In genomic region chr18:60188943-60189342, GRCh38 we compare ENCODE assay signal across 14 cellular contexts.
DNase-seq lines count a peak whose midpoint lies in the region; ATAC-seq and TF ChIP-seq lines count a peak whose summit lies in the region.
"Had no signal": no experiment of that assay in that cellular context is flagged by ENCODE, and none has a peak within 500 bp of the region (broad histone marks: within the 10 kb centered on the region; RNA-seq: fewer than 3 reads in every experiment).

No MANE protein-coding gene starts in this region.

- H3K4me1 Mint-ChIP-seq in GM23338 (peaks cover 22% of the 10 kb centered on the region), nephron (peaks cover 26% of the 10 kb centered on the region)
- H3K4me1 Mint-ChIP-seq: CD14-positive monocyte had no signal

- H3F3A ChIP-seq in GM23338 (replicated peaks; ENCODE audit: low read depth) (no peaks in the 10 kb centered on the region), OCI-LY1 (ENCODE audit: insufficient read depth, low read length) (no peaks in the 10 kb centered on the region)

- H3K27me3 Mint-ChIP-seq in GM23338 (ENCODE audit: insufficient read depth, low read depth, poor library complexity), result no peaks in the 10 kb centered on the region
- H3K27me3 Mint-ChIP-seq in nephron (ENCODE audit: low read depth), result no peaks in the 10 kb centered on the region

- ATAC-seq in GM23338 (no peak), GM18502 (IDR thresholded peaks at IDR 0.05; ENCODE audit: poor library complexity, unreplicated experiment) (no peak)
- ATAC-seq: CD8-positive, alpha-beta T cell; HCT116; HepG2 had no signal

- H3K36me3 ChIP-seq in GM23338 (ENCODE audit: insufficient read depth), result no peaks in the 10 kb centered on the region
- H3K36me3 ChIP-seq in OCI-LY1 (ENCODE audit: insufficient read depth, low read length), result no peaks in the 10 kb centered on the region

- H3K4me2 ChIP-seq in GM23338 (no peak overlapping the region), OCI-LY1 (ENCODE audit: low read length) (peak overlapping the region; percentile 40)

- H3K27ac ChIP-seq in GM23338 (ENCODE audit: low read depth) (no peak overlapping the region), OCI-LY1 (ENCODE audit: low read depth, low read length, poor library complexity, severe bottlenecking) (peak overlapping the region; percentile 2)

- H3K27me3 ChIP-seq in GM23338 (ENCODE audit: insufficient read depth) (no peaks in the 10 kb centered on the region), OCI-LY1 (ENCODE audit: insufficient read depth, low read length) (no peaks in the 10 kb centered on the region)

- no peak overlapping the region for H3K4me3 ChIP-seq in AG10803 (ENCODE audit: low read length)
- no peak overlapping the region for H3K4me3 ChIP-seq in GM23338
- H3K4me3 ChIP-seq in OCI-LY1 (ENCODE audit: low read depth, low read length, poor library complexity, severe bottlenecking), result peak overlapping the region; percentile 25

- H3K36me3 Mint-ChIP-seq in GM23338 (ENCODE audit: low read depth), result 0 out of 3 replicates have a peak, but pooled peaks cover 3% of the 10 kb centered on the region
- no peaks in the 10 kb centered on the region for H3K36me3 Mint-ChIP-seq in nephron (ENCODE audit: low read depth)
- H3K36me3 Mint-ChIP-seq: CD14-positive monocyte; CD8-positive, alpha-beta T cell had no signal

- H4K20me1 ChIP-seq in GM23338 (replicated peaks; ENCODE audit: insufficient read depth), result no peaks in the 10 kb centered on the region
- no peaks in the 10 kb centered on the region for H4K20me1 ChIP-seq in OCI-LY1 (ENCODE audit: insufficient read depth, low read length)

- H3K9me3 Mint-ChIP-seq in GM23338 (peaks cover 8% of the 10 kb centered on the region; the same call in 1 of the 3 replicates), nephron (no peaks in the 10 kb centered on the region)

- H3K4me3 Mint-ChIP-seq in GM23338 (no peak overlapping the region), nephron (no peak overlapping the region)
- H3K4me3 Mint-ChIP-seq: CD14-positive monocyte; CD8-positive, alpha-beta T cell had no signal

- H3K4me1 ChIP-seq in GM23338 (ENCODE audit: insufficient read depth) (peaks cover 13% of the 10 kb centered on the region), OCI-LY1 (ENCODE audit: insufficient read depth, low read length, severe bottlenecking) (peaks cover 37% of the 10 kb centered on the region)

- H3K9me2 ChIP-seq in GM23338 (ENCODE audit: insufficient read depth) (no peaks in the 10 kb centered on the region), OCI-LY1 (ENCODE audit: low read depth, low read length) (no peaks in the 10 kb centered on the region)

- DNase-seq in AG10803 (ENCODE audit: low read depth) (peak; percentile 23), GM23338 (ENCODE audit: low spot score) (no peak), H4 (ENCODE audit: low spot score) (no peak)
- DNase-seq in stimulated activated CD4-positive, alpha-beta T cell treated with anti-CD3 and anti-CD28 coated beads, Interleukin-1b, Interleukin-23, amount 100 ng/mL, for 48 hours, result no peak
- DNase-seq: CD8-positive, alpha-beta T cell; COR-L47; DND-41; GDM1 had no signal

- TF ChIP-seq CTCF in AG10803 (conservative IDR thresholded peaks at IDR 0.05; ENCODE audit: low read length), result no peak
- TF ChIP-seq CTCF in GM23338 (conservative IDR thresholded peaks at IDR 0.05; ENCODE audit: low read depth in 2 of 2), result no peak
- TF ChIP-seq CTCF in OCI-LY1 (IDR thresholded peaks at IDR 0.05; ENCODE audit: low read length), result no peak
- no peak for TF ChIP-seq CTCF in nephron (IDR thresholded peaks at IDR 0.05; ENCODE audit: unreplicated experiment in 3 of 3)

- H3K79me2 ChIP-seq in GM23338 (replicated peaks; ENCODE audit: insufficient read depth), result no peaks in the 10 kb centered on the region
- H3K79me2 ChIP-seq in OCI-LY1 (ENCODE audit: insufficient read depth, low read length), result no peaks in the 10 kb centered on the region

- H3K9ac ChIP-seq in OCI-LY1 (ENCODE audit: low read length), result peak overlapping the region; percentile 2; the same call in 1 of the 2 replicates

- no peaks in the 10 kb centered on the region for H3K9me3 ChIP-seq in OCI-LY1 (ENCODE audit: low read length)

- H2AFZ ChIP-seq in GM23338 (0 out of 2 replicates have a peak overlapping the region, but pooled peaks have one; percentile 33), OCI-LY1 (ENCODE audit: low read length) (peak overlapping the region; percentile 75; the same call in 1 of the 2 replicates)

- peak overlapping the region; percentile 49; the same call in 1 of the 2 replicates for H3K27ac Mint-ChIP-seq in GM23338
- peak overlapping the region in 2 of 3 experiments; percentile 22 to 78 for H3K27ac Mint-ChIP-seq in nephron
- H3K27ac Mint-ChIP-seq: CD14-positive monocyte; CD8-positive, alpha-beta T cell had no signal

TF ChIP-seq in GM23338, 12 proteins besides CTCF, POLR2A, EP300 and RAD21 (continues in another document):
- TF ChIP-seq NANOG (IDR thresholded peaks at IDR 0.05; ENCODE audit: borderline replicate concordance), result no peak
- no peak for TF ChIP-seq ZNF331 (CRISPR knock-in tag; IDR thresholded peaks at IDR 0.05; ENCODE audit: low read depth)
- no peak for TF ChIP-seq ETS1 (IDR thresholded peaks at IDR 0.05)
- no peak for TF ChIP-seq ZNF114 (CRISPR knock-in tag; IDR thresholded peaks at IDR 0.05)
- TF ChIP-seq EZH2 (IDR thresholded peaks at IDR 0.05; ENCODE audit: low read depth, unreplicated experiment), result no peak
- TF ChIP-seq EZH2phosphoT487 (IDR thresholded peaks at IDR 0.05; ENCODE audit: unreplicated experiment), result no peak
- TF ChIP-seq STAT1 (IDR thresholded peaks at IDR 0.05; ENCODE audit: unreplicated experiment), result no peak
- no peak for TF ChIP-seq JUNB (IDR thresholded peaks at IDR 0.05; ENCODE audit: unreplicated experiment)
- TF ChIP-seq POLR2AphosphoS5 (IDR thresholded peaks at IDR 0.05; ENCODE audit: low read depth), result no peak
- no peak for TF ChIP-seq ZNF462 (CRISPR knock-in tag; IDR thresholded peaks at IDR 0.05)
